In the genomic region with DNA sequence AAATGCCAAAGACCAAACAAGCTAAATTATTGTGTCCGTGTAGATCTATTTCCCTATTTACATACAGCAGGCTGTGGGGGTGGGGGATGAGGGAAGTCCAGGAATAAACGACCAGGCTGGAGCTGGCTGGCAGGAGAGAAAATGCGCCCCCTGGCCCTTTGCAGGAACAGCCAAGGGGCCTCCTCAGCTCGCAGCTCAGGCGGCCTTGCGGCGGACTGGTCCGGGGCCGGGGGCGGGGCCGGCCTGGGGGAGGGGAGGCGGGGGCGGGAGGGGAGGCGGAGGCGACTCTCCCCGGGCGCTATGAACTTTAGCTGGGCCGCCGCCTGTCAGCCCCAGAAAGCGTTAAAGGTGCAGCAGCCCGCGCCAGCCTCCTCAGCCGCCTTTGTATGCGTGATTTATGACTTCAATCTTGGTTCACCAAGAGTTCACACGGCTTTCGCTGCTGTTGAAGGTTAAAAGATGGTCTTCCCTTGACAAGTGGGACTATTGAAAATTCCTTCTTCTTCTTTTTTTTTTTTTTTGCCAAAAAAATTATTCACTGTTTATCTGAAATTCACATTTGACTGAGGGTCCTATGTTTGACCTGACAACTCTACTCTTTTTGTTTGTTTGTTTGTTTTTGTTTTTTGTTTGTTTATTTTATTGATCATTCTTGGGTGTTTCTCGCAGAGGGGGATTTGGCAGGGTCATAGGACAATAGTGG, we compare ENCODE assay signal across 8 cellular contexts.
DNase-seq lines count a peak whose midpoint lies in the region; ATAC-seq and TF ChIP-seq lines count a peak whose summit lies in the region.
"Not testable (repeated sequence)": the region's sequence is repeated elsewhere in the genome, so short reads cannot be mapped to it uniquely, and the experiment has no call there.

No MANE protein-coding gene starts in this region.

- DNase-seq in AG08396 (ENCODE audit: low spot score) (peak; percentile 9), T-cell (peak in 13 of 34 experiments; percentile 7 to 42 (median 26)), fibroblast of pulmonary artery (ENCODE audit: low read depth) (peak; percentile 32), memory B cell (ENCODE audit: low spot score in 2 of 2) (peak in 1 of 2 donors; percentile 18)
- peak; percentile 56 for DNase-seq in activated naive CD4-positive, alpha-beta T cell treated with anti-CD3 and anti-CD28 coated beads, Interleukin-2, amount 10 ng/mL, durations not matched to agents 7 days and 5 days
- DNase-seq in stimulated activated CD4-positive, alpha-beta T cell treated with anti-CD3 and anti-CD28 coated beads, Interleukin-4, amount 100 ng/mL, for 24 hours = peak; percentile 8

- CTCF ChIA-PET in T-cell (lab: Charles Lee); activated naive CD4-positive, alpha-beta T cell treated with anti-CD3 and anti-CD28 coated beads, Interleukin-2, amount 10 ng/mL, durations not matched to agents 7 days and 5 days (lab: Charles Lee): not testable (repeated sequence)

- H3K36me3 ChIP-seq in KOPT-K1 (ENCODE audit: insufficient read depth, low read length) = not testable (repeated sequence)

- peak overlapping the region; percentile 72 for H3K27ac ChIP-seq in KOPT-K1 (ENCODE audit: low read depth, low read length, poor library complexity, severe bottlenecking)

- not testable (repeated sequence) for TF ChIP-seq CTCF in fibroblast of pulmonary artery (IDR thresholded peaks at IDR 0.05; ENCODE audit: low read length, missing control alignments)

- H3K27ac Mint-ChIP-seq in T-cell = peak overlapping the region; percentile 95 to 98
- H3K27ac Mint-ChIP-seq in activated naive CD4-positive, alpha-beta T cell treated with anti-CD3 and anti-CD28 coated beads, Interleukin-2, amount 10 ng/mL, durations not matched to agents 7 days and 5 days = peak overlapping the region; percentile 86
- H3K27ac Mint-ChIP-seq in memory B cell = peak overlapping the region; percentile 91

- ATAC-seq in GM19397 (IDR thresholded peaks at IDR 0.05; ENCODE audit: unreplicated experiment) = peak; percentile 64
- ATAC-seq in T-cell (replicated peaks in 1 of 4) = peak; percentile 40 to 63 (median 54)
- peak; percentile 77 for ATAC-seq in memory B cell (ENCODE audit: low read depth)

- H3K27me3 Mint-ChIP-seq in T-cell, memory B cell: not testable (repeated sequence)
- peaks cover 14% of the 10 kb centered on the region for H3K27me3 Mint-ChIP-seq in activated naive CD4-positive, alpha-beta T cell treated with anti-CD3 and anti-CD28 coated beads, Interleukin-2, amount 10 ng/mL, durations not matched to agents 7 days and 5 days

- H3K4me3 Mint-ChIP-seq in T-cell (peak overlapping the region; percentile 73 to 81 (median 75)), memory B cell (peak overlapping the region; percentile 90)
- peak overlapping the region; percentile 68 for H3K4me3 Mint-ChIP-seq in activated naive CD4-positive, alpha-beta T cell treated with anti-CD3 and anti-CD28 coated beads, Interleukin-2, amount 10 ng/mL, durations not matched to agents 7 days and 5 days

- not testable (repeated sequence) for H3K9me3 Mint-ChIP-seq in T-cell; activated naive CD4-positive, alpha-beta T cell treated with anti-CD3 and anti-CD28 coated beads, Interleukin-2, amount 10 ng/mL, durations not matched to agents 7 days and 5 days; memory B cell

- peaks cover 14 to 26% (median 22%) of the 10 kb centered on the region in 3 donors for H3K4me1 Mint-ChIP-seq in T-cell
- H3K4me1 Mint-ChIP-seq in activated naive CD4-positive, alpha-beta T cell treated with anti-CD3 and anti-CD28 coated beads, Interleukin-2, amount 10 ng/mL, durations not matched to agents 7 days and 5 days = peaks cover 29% of the 10 kb centered on the region
- H3K4me1 Mint-ChIP-seq in memory B cell = peaks cover 22% of the 10 kb centered on the region

- POLR2A ChIA-PET in T-cell (lab: Charles Lee) = not testable (repeated sequence)

- H3K9me3 ChIP-seq in KOPT-K1 (ENCODE audit: insufficient read depth, low read length, poor library complexity, severe bottlenecking) = not testable (repeated sequence)

- not testable (repeated sequence) for H3K36me3 Mint-ChIP-seq in T-cell; activated naive CD4-positive, alpha-beta T cell treated with anti-CD3 and anti-CD28 coated beads, Interleukin-2, amount 10 ng/mL, durations not matched to agents 7 days and 5 days; memory B cell

- not testable (repeated sequence) for H3K4me3 ChIP-seq in fibroblast of pulmonary artery (replicated peaks; ENCODE audit: low read depth, low read length)
